Comparison of ENCODE assay signal across 16 cellular contexts in genomic region chr10:127815147-127815546, GRCh38.
A peak's percentile ranks its signal among the peaks of the same experiment; 100 is the strongest.
DNase-seq lines count a peak whose midpoint lies in the region; ATAC-seq, FAIRE-seq and TF ChIP-seq lines count a peak whose summit lies in the region.
"Had no signal": no experiment of that assay in that cellular context is flagged by ENCODE, and none has a peak within 500 bp of the region (broad histone marks: within the 10 kb centered on the region; RNA-seq: fewer than 3 reads in every experiment).

No MANE protein-coding gene starts in this region.

- H3K4me2 ChIP-seq in SK-N-SH (no peak overlapping the region), OCI-LY3 (ENCODE audit: low read length) (no peak overlapping the region)
- H3K4me2 ChIP-seq: A549 had no signal

- H3K9me3 ChIP-seq in SK-N-SH: no peaks in the 10 kb centered on the region
- no peaks in the 10 kb centered on the region for H3K9me3 ChIP-seq in OCI-LY3 (ENCODE audit: insufficient read depth, low read length)
- H3K9me3 ChIP-seq: A549, Caco-2, left lung had no signal

- no peaks in the 10 kb centered on the region for H3K4me1 ChIP-seq in SK-N-SH (ENCODE audit: control insufficient read depth in 1 of 2, insufficient read depth in 2 of 2, low read depth in 1 of 2, low read length in 1 of 2)
- no peaks in the 10 kb centered on the region for H3K4me1 ChIP-seq in OCI-LY3 (ENCODE audit: low read length)
- H3K4me1 ChIP-seq in foreskin keratinocyte: no peaks in the 10 kb centered on the region
- H3K4me1 ChIP-seq: A549, Caco-2, left lung had no signal

- H2AFZ ChIP-seq in SK-N-SH (ENCODE audit: low read depth) (no peak overlapping the region), OCI-LY3 (ENCODE audit: low read depth, low read length) (no peak overlapping the region)

- H3K27ac ChIP-seq in SK-N-SH (ENCODE audit: low read depth in 2 of 2, low read length in 1 of 2): no peak overlapping the region
- no peak overlapping the region for H3K27ac ChIP-seq in OCI-LY3 (ENCODE audit: low read length)
- H3K27ac ChIP-seq in foreskin keratinocyte: no peak overlapping the region
- H3K27ac ChIP-seq: A549, left lung, SK-N-MC had no signal

- no peaks in the 10 kb centered on the region for H3F3A ChIP-seq in SK-N-SH (replicated peaks; ENCODE audit: insufficient read depth)

- H3K79me2 ChIP-seq in SK-N-SH (ENCODE audit: insufficient read depth) (no peaks in the 10 kb centered on the region), OCI-LY3 (ENCODE audit: low read length) (no peaks in the 10 kb centered on the region)

- no peak for TF ChIP-seq EP300 in SK-N-SH (IDR thresholded peaks at IDR 0.05; ENCODE audit: borderline replicate concordance in 1 of 2, low read depth in 1 of 2, low read length in 1 of 2)

- DNase-seq in SK-N-SH (no peak), foreskin keratinocyte (no peak), urothelium cell line (ENCODE audit: low spot score) (no peak), A172 (ENCODE audit: low spot score) (no peak)
- DNase-seq: activated naive CD4-positive, alpha-beta T cell treated with anti-CD3 and anti-CD28 coated beads, Interleukin-2, amount 10 ng/mL, durations not matched to agents 7 days and 5 days; Caco-2; left lung; NCI-H1930; NCI-H774 had no signal

- ATAC-seq in SK-N-SH treated with all-trans-retinoic acid at 6 μM for 48 hours (no peak), foreskin keratinocyte (no peak), GM18505 (IDR thresholded peaks at IDR 0.05; ENCODE audit: unreplicated experiment) (no peak), HG02852 (IDR thresholded peaks at IDR 0.05; ENCODE audit: unreplicated experiment) (no peak)
- ATAC-seq: A549, left lung had no signal

- H3K4me3 ChIP-seq in SK-N-SH (ENCODE audit: low read depth in 2 of 2, low read length in 1 of 2) (no peak overlapping the region), OCI-LY3 (ENCODE audit: low read length) (no peak overlapping the region)
- H3K4me3 ChIP-seq: A549, left lung, SK-N-MC had no signal

- 38% methylated on average over 5 of the region's 5 CpGs for WGBS in SK-N-SH (ENCODE audit: low lambda C conversion rate)

- POLR2A ChIA-PET in SK-N-SH (lab: Yijun Ruan, JAX): no interaction called here

- H3K27me3 ChIP-seq in SK-N-SH (ENCODE audit: insufficient read depth) (no peaks in the 10 kb centered on the region), OCI-LY3 (ENCODE audit: low read depth, low read length) (no peaks in the 10 kb centered on the region), foreskin keratinocyte (no peaks in the 10 kb centered on the region)
- H3K27me3 ChIP-seq: left lung had no signal

- H4K20me1 ChIP-seq in SK-N-SH (ENCODE audit: insufficient read depth) (no peaks in the 10 kb centered on the region), OCI-LY3 (ENCODE audit: insufficient read depth, low read length) (no peaks in the 10 kb centered on the region)

- peak; percentile 89 for FAIRE-seq in urothelium cell line (lab: Jason Lieb, UNC)
- FAIRE-seq: A549, endometrium had no signal

- no peaks in the 10 kb centered on the region for H3K9me2 ChIP-seq in SK-N-SH

- no peak overlapping the region for H3K9ac ChIP-seq in SK-N-SH
- H3K9ac ChIP-seq in OCI-LY3 (ENCODE audit: low read length): no peak overlapping the region

- CTCF ChIA-PET in SK-N-SH (lab: Yijun Ruan, JAX): no interaction called here

- TF ChIP-seq POLR2A in GM18505 (IDR thresholded peaks at IDR 0.05; ENCODE audit: borderline replicate concordance, extremely low read depth, insufficient read depth, insufficient read length): no peak

- TF ChIP-seq RAD21 in SK-N-SH (IDR thresholded peaks at IDR 0.05; ENCODE audit: low read length): no peak

- peak; percentile 30; the same call in 1 of the 2 replicates for TF ChIP-seq CTCF in SK-N-SH (IDR thresholded peaks at IDR 0.05)
- TF ChIP-seq CTCF in OCI-LY3 (IDR thresholded peaks at IDR 0.05; ENCODE audit: low read depth, low read length): peak; percentile 36
- TF ChIP-seq CTCF in foreskin keratinocyte (conservative IDR thresholded peaks at IDR 0.05): peak; percentile 19

- no peaks in the 10 kb centered on the region for H3K36me3 ChIP-seq in SK-N-SH (replicated peaks in 1 of 2; ENCODE audit: control insufficient read depth in 1 of 2, insufficient read depth in 2 of 2, low read length in 1 of 2)
- H3K36me3 ChIP-seq in OCI-LY3 (replicated peaks; ENCODE audit: low read depth, low read length): no peaks in the 10 kb centered on the region
- H3K36me3 ChIP-seq: left lung had no signal

TF ChIP-seq in SK-N-SH, 30 proteins besides CTCF, POLR2A, EP300 and RAD21 (continues in another document):
- TF ChIP-seq GATA2 (CRISPR knock-in tag; IDR thresholded peaks at IDR 0.05): no peak
- no peak for TF ChIP-seq PBX3 (IDR thresholded peaks at IDR 0.05)
- TF ChIP-seq NRF1 (IDR thresholded peaks at IDR 0.05; ENCODE audit: low read depth, low read length): no peak
- no peak for TF ChIP-seq MXI1 (IDR thresholded peaks at IDR 0.05; ENCODE audit: low read depth, low read length)
- TF ChIP-seq TCF12 (IDR thresholded peaks at IDR 0.05): no peak
- TF ChIP-seq ELF1 (IDR thresholded peaks at IDR 0.05): no peak
- TF ChIP-seq RFX5 (IDR thresholded peaks at IDR 0.05; ENCODE audit: low read length): no peak
- no peak for TF ChIP-seq SIN3A (IDR thresholded peaks at IDR 0.05; ENCODE audit: borderline replicate concordance, low read depth, low read length)

TF ChIP-seq in SK-N-SH treated with all-trans-retinoic acid at 6 μM for 48 hours, 23 proteins besides CTCF, POLR2A, EP300 and RAD21 (continues in another document):
- TF ChIP-seq TCF4 (CRISPR knock-in tag; IDR thresholded peaks at IDR 0.05; ENCODE audit: borderline replicate concordance): no peak
- TF ChIP-seq TSHZ2 (CRISPR knock-in tag; IDR thresholded peaks at IDR 0.05): no peak
- TF ChIP-seq OSR1 (CRISPR knock-in tag; IDR thresholded peaks at IDR 0.05): no peak
- TF ChIP-seq ZNF70 (CRISPR knock-in tag; IDR thresholded peaks at IDR 0.05): no peak
- no peak for TF ChIP-seq PPARA (CRISPR knock-in tag; IDR thresholded peaks at IDR 0.05; ENCODE audit: borderline replicate concordance)
- no peak for TF ChIP-seq POU6F1 (CRISPR knock-in tag; IDR thresholded peaks at IDR 0.05; ENCODE audit: borderline replicate concordance, low read depth)
- TF ChIP-seq CSRNP3 (CRISPR knock-in tag; IDR thresholded peaks at IDR 0.05): no peak
- no peak for TF ChIP-seq ZC3H10 (CRISPR knock-in tag; IDR thresholded peaks at IDR 0.05)
- TF ChIP-seq CREB5 (CRISPR knock-in tag; IDR thresholded peaks at IDR 0.05; ENCODE audit: low read depth): no peak
